In genomic region chr1:83182017-83182728, GRCh38 we compare ENCODE assay signal across 8 cellular contexts.
DNase-seq lines count a peak whose midpoint lies in the region; TF ChIP-seq lines count a peak whose summit lies in the region.
"Not testable (repeated sequence)": the region's sequence is repeated elsewhere in the genome, so short reads cannot be mapped to it uniquely, and the experiment has no call there.

No MANE protein-coding gene starts in this region.

- H3K79me2 ChIP-seq in smooth muscle cell (ENCODE audit: low read depth): not testable (repeated sequence)

- TF ChIP-seq CTCF in endodermal cell (conservative IDR thresholded peaks at IDR 0.05); nephron progenitor cell (IDR thresholded peaks at IDR 0.05); smooth muscle cell (IDR thresholded peaks at IDR 0.05; ENCODE audit: borderline replicate concordance, insufficient read depth, poor library complexity, severe bottlenecking): not testable (repeated sequence)

- H3F3A ChIP-seq in smooth muscle cell (ENCODE audit: low read depth): not testable (repeated sequence)

- H3K4me1 Mint-ChIP-seq in endodermal cell, nephron progenitor cell: not testable (repeated sequence)

- H3K4me3 ChIP-seq in HUES6 (ENCODE audit: low read depth, low read length) (peak overlapping the region; percentile 71), iPS-18a (ENCODE audit: low read length) (peak overlapping the region; percentile 39), smooth muscle cell (peak overlapping the region; percentile 38)
- H3K4me3 ChIP-seq in endodermal cell (ENCODE audit: low read length): not testable (repeated sequence)

- H3K27ac Mint-ChIP-seq in endodermal cell: peak overlapping the region; percentile 98
- H3K27ac Mint-ChIP-seq in nephron progenitor cell: peak overlapping the region; percentile 98

- H3K4me3 Mint-ChIP-seq in endodermal cell: peak overlapping the region; percentile 87
- peak overlapping the region; percentile 90 for H3K4me3 Mint-ChIP-seq in nephron progenitor cell

- 78 to 83% methylated on average over 4 to 24 of the region's 26 CpGs for WGBS in endodermal cell (ENCODE audit: insufficient coverage in 1 of 2, insufficient read length in 1 of 2), 2 experiments
- WGBS in smooth muscle cell (ENCODE audit: low lambda C conversion rate): 47% methylated on average over 26 of the region's 26 CpGs

- H3K27me3 Mint-ChIP-seq in endodermal cell (ENCODE audit: insufficient read depth); nephron progenitor cell (ENCODE audit: low read depth, poor library complexity): not testable (repeated sequence)

- H3K9me3 Mint-ChIP-seq in endodermal cell: peaks cover 10% of the 10 kb centered on the region
- peaks cover 23% of the 10 kb centered on the region for H3K9me3 Mint-ChIP-seq in nephron progenitor cell

- not testable (repeated sequence) for H3K36me3 Mint-ChIP-seq in endodermal cell (ENCODE audit: low read depth)
- peaks cover 15% of the 10 kb centered on the region for H3K36me3 Mint-ChIP-seq in nephron progenitor cell (ENCODE audit: low read depth)

- peak overlapping the region; percentile 9 for H2AFZ ChIP-seq in smooth muscle cell (ENCODE audit: low read depth)

- not testable (repeated sequence) for H3K36me3 ChIP-seq in HUES6 (ENCODE audit: control insufficient read depth, insufficient read depth, low read length); endodermal cell (ENCODE audit: control insufficient read depth, insufficient read depth, low read length); iPS-18a (ENCODE audit: control insufficient read depth, low read depth, low read length); smooth muscle cell (ENCODE audit: low read depth)

- not testable (repeated sequence) for H4K20me1 ChIP-seq in smooth muscle cell (ENCODE audit: low read depth)

- H3K4me1 ChIP-seq in HUES6 (ENCODE audit: control insufficient read depth, insufficient read depth, low read length); endodermal cell (ENCODE audit: control insufficient read depth, insufficient read depth, low read length); iPS-18a (ENCODE audit: control insufficient read depth, low read depth, low read length); smooth muscle cell (ENCODE audit: low read depth): not testable (repeated sequence)

- peak overlapping the region; percentile 62; the same call in 1 of the 2 replicates for H3K27ac ChIP-seq in HUES6 (ENCODE audit: low read depth, low read length)
- not testable (repeated sequence) for H3K27ac ChIP-seq in endodermal cell (ENCODE audit: low read depth, low read length); iPS-18a (ENCODE audit: low read length); smooth muscle cell (ENCODE audit: low read depth)

- DNase-seq in ELF-1 (ENCODE audit: low read depth, low spot score): peak; percentile 56
- peak; percentile 17 to 25 for DNase-seq in NCI-H526 (lab: John Stamatoyannopoulos, UW)
- DNase-seq in RPMI8226: peak; percentile 57
- peak; percentile 57 for DNase-seq in endodermal cell
- DNase-seq in nephron progenitor cell: peak; percentile 1
- DNase-seq in smooth muscle cell (lab: John Stamatoyannopoulos, UW; ENCODE audit: unreplicated experiment): not testable (repeated sequence)

- H3K4me2 ChIP-seq in smooth muscle cell: peak overlapping the region; percentile 73

- H3K9me3 ChIP-seq in HUES6 (ENCODE audit: control insufficient read depth, insufficient read depth, low read depth, low read length); endodermal cell (ENCODE audit: control insufficient read depth, low read length); iPS-18a (ENCODE audit: control insufficient read depth, low read depth, low read length); smooth muscle cell (replicated peaks; ENCODE audit: low read depth): not testable (repeated sequence)

- peak overlapping the region; percentile 72 for H3K9ac ChIP-seq in HUES6 (ENCODE audit: low read length)
- not testable (repeated sequence) for H3K9ac ChIP-seq in endodermal cell (ENCODE audit: extremely low read depth, low read length, poor library complexity, severe bottlenecking); iPS-18a (ENCODE audit: low read length); smooth muscle cell (ENCODE audit: low read depth)

- not testable (repeated sequence) for H3K27me3 ChIP-seq in HUES6 (ENCODE audit: control insufficient read depth, insufficient read depth, low read length); endodermal cell (ENCODE audit: control insufficient read depth, insufficient read depth, low read length, poor library complexity, severe bottlenecking); iPS-18a (ENCODE audit: control insufficient read depth, insufficient read depth, low read length); smooth muscle cell (ENCODE audit: low read depth)
